In the genomic region with DNA sequence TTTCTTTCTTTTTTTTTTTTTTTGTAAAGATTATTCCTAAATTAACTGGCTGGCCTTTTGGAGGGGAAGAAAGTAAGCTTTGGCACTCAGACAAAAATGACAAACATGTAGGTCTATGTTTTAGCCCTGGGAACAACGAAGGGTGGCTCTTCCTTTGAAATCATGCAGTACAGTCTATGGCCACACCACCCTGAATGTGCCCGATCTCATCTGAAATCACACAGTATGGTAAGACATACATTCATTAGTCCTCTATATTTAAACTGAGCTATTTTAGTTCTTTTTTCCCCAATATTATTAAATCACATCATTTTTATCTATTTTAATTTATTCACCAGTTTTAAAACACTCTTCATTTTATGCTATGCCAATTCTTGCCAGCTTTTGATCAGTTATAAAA, we compare ENCODE assay signal across 24 cellular contexts. TPM values are rescaled to one million over a fixed set of nuclear protein-coding genes. Genes with fewer than 3 reads are reported as not detected.
"Had no signal": no experiment of that assay in that cellular context is flagged by ENCODE, and none has a peak within 500 bp of the region (broad histone marks: within the 10 kb centered on the region; RNA-seq: fewer than 3 reads in every experiment).

No MANE protein-coding gene starts in this region.

- H3K4me1 ChIP-seq: neural progenitor cell, prostate gland, right atrium auricular region had no signal

- H3K9me3 ChIP-seq: mucosa of descending colon, prostate gland, right atrium auricular region had no signal

- H3K4me3 ChIP-seq: coronary artery, hepatocyte, mucosa of descending colon, neural progenitor cell, prostate gland, right atrium auricular region, skin epidermis had no signal

- H3K27ac ChIP-seq: coronary artery, hepatocyte, neural progenitor cell, prostate gland, right atrium auricular region, skin epidermis had no signal

- ATAC-seq: activated CD8-positive, alpha-beta T cell treated with anti-CD3 and anti-CD28 coated beads for 36 hours; activated T-helper 17 cell treated with anti-CD3 and anti-CD28 coated beads, Interleukin-2, amount 50 U/mL, for 72 hours; esophagus mucosa; left cardiac atrium; mucosa of descending colon had no signal

- FAIRE-seq: islet of Langerhans had no signal

- H3K36me3 ChIP-seq: neural progenitor cell had no signal

- H3K4me3 Mint-ChIP-seq: activated CD4-positive, alpha-beta T cell treated with anti-CD3 and anti-CD28 coated beads, Interleukin-2, amount 10 ng/mL, durations not matched to agents 24 days and 14 days; activated CD8-positive, alpha-beta T cell treated with anti-CD3 and anti-CD28 coated beads for 36 hours; activated naive CD8-positive, alpha-beta T cell treated with anti-CD3 and anti-CD28 coated beads, Interleukin-2, amount 10 ng/mL, durations not matched to agents 7 days and 5 days; activated T-helper 17 cell treated with anti-CD3 and anti-CD28 coated beads, Interleukin-2, amount 50 U/mL, for 72 hours; brain; naive B cell; neural progenitor cell; stimulated activated naive CD8-positive, alpha-beta T cell treated with anti-CD3 and anti-CD28 coated beads, Interleukin-15, Interleukin-2, amounts not matched to agents 100 ng/mL and 50 ng/mL, for 24 hours had no signal

- H3K79me2 ChIP-seq: hepatocyte had no signal

- H3K27me3 ChIP-seq: hepatocyte, neural progenitor cell, right atrium auricular region had no signal

- H3K9me3 Mint-ChIP-seq: activated CD4-positive, alpha-beta T cell treated with anti-CD3 and anti-CD28 coated beads, Interleukin-2, amount 10 ng/mL, durations not matched to agents 24 days and 14 days; activated CD8-positive, alpha-beta T cell treated with anti-CD3 and anti-CD28 coated beads for 36 hours; activated naive CD8-positive, alpha-beta T cell treated with anti-CD3 and anti-CD28 coated beads, Interleukin-2, amount 10 ng/mL, durations not matched to agents 7 days and 5 days; activated T-helper 17 cell treated with anti-CD3 and anti-CD28 coated beads, Interleukin-2, amount 50 U/mL, for 72 hours; neural progenitor cell; stimulated activated naive CD8-positive, alpha-beta T cell treated with anti-CD3 and anti-CD28 coated beads, Interleukin-15, Interleukin-2, amounts not matched to agents 100 ng/mL and 50 ng/mL, for 24 hours had no signal

- H3K9ac ChIP-seq: neural progenitor cell had no signal

- H3K36me3 Mint-ChIP-seq: activated naive CD8-positive, alpha-beta T cell treated with anti-CD3 and anti-CD28 coated beads, Interleukin-2, amount 10 ng/mL, durations not matched to agents 7 days and 5 days; brain; naive B cell; neural progenitor cell had no signal

- H3K27ac Mint-ChIP-seq: activated CD4-positive, alpha-beta T cell treated with anti-CD3 and anti-CD28 coated beads, Interleukin-2, amount 10 ng/mL, durations not matched to agents 24 days and 14 days; activated CD8-positive, alpha-beta T cell treated with anti-CD3 and anti-CD28 coated beads for 36 hours; activated naive CD8-positive, alpha-beta T cell treated with anti-CD3 and anti-CD28 coated beads, Interleukin-2, amount 10 ng/mL, durations not matched to agents 7 days and 5 days; activated T-helper 17 cell treated with anti-CD3 and anti-CD28 coated beads, Interleukin-2, amount 50 U/mL, for 72 hours; brain; naive B cell; neural progenitor cell; stimulated activated naive CD8-positive, alpha-beta T cell treated with anti-CD3 and anti-CD28 coated beads, Interleukin-15, Interleukin-2, amounts not matched to agents 100 ng/mL and 50 ng/mL, for 24 hours had no signal

- H3K4me2 ChIP-seq: hepatocyte, neural progenitor cell had no signal

- H3K27me3 Mint-ChIP-seq: brain had no signal

- H2AFZ ChIP-seq: hepatocyte, neural progenitor cell had no signal

- DNase-seq: activated CD4-positive, alpha-beta T cell treated with anti-CD3 and anti-CD28 coated beads, Interleukin-2, amount 10 ng/mL, durations not matched to agents 24 days and 14 days; activated CD8-positive, alpha-beta T cell treated with anti-CD3 and anti-CD28 coated beads for 36 hours; activated naive CD4-positive, alpha-beta T cell; activated naive CD8-positive, alpha-beta T cell treated with anti-CD3 and anti-CD28 coated beads, Interleukin-2, amount 10 ng/mL, durations not matched to agents 7 days and 5 days; activated T-cell treated with anti-CD3 and anti-CD28 coated beads, Interleukin-2, amount 50 U/mL, for 1 hour; central memory CD4-positive, alpha-beta T cell; left cardiac atrium; mesenchymal stem cell; mucosa of descending colon; naive B cell; stimulated activated CD4-positive, alpha-beta T cell treated with anti-CD3 and anti-CD28 coated beads, Interleukin-2, amount 100 ng/mL, for 48 hours; T1000; trophoblast cell had no signal

- H3K4me1 Mint-ChIP-seq: activated CD4-positive, alpha-beta T cell treated with anti-CD3 and anti-CD28 coated beads, Interleukin-2, amount 10 ng/mL, durations not matched to agents 24 days and 14 days; activated naive CD8-positive, alpha-beta T cell treated with anti-CD3 and anti-CD28 coated beads, Interleukin-2, amount 10 ng/mL, durations not matched to agents 7 days and 5 days; activated T-helper 17 cell treated with anti-CD3 and anti-CD28 coated beads, Interleukin-2, amount 50 U/mL, for 72 hours; naive B cell had no signal

RNA-seq across cellular contexts. Expression of a gene that starts 48.2 kb away (rescaled TPM):
- total RNA-seq: activated CD4-positive, alpha-beta T cell treated with anti-CD3 and anti-CD28 coated beads, Interleukin-2, amount 10 ng/mL, durations not matched to agents 24 days and 14 days; activated CD8-positive, alpha-beta T cell treated with anti-CD3 and anti-CD28 coated beads for 36 hours; activated naive CD8-positive, alpha-beta T cell treated with anti-CD3 and anti-CD28 coated beads, Interleukin-2, amount 10 ng/mL, durations not matched to agents 7 days and 5 days had no signal
